In genomic region chr16:81745704-81746558, GRCh38 we compare ENCODE assay signal across 8 cellular contexts. TPM values are rescaled to one million over a fixed set of nuclear protein-coding genes. Genes with fewer than 3 reads are reported as not detected.
A peak's percentile ranks its signal among the peaks of the same experiment; 100 is the strongest.
DNase-seq lines count a peak whose midpoint lies in the region; ATAC-seq lines count a peak whose summit lies in the region.

No MANE protein-coding gene starts in this region.

- no peaks in the 10 kb centered on the region for H3K27me3 ChIP-seq in esophagus (ENCODE audit: control insufficient read depth in 1 of 2, insufficient read depth in 2 of 2, low read length in 2 of 2)
- no peaks in the 10 kb centered on the region for H3K27me3 ChIP-seq in muscle layer of duodenum (ENCODE audit: low read depth, low read length)

- peak; percentile 52 for ATAC-seq in GM18499 (IDR thresholded peaks at IDR 0.05; ENCODE audit: insufficient read depth, unreplicated experiment)
- peak; percentile 69 for ATAC-seq in HG02840 (IDR thresholded peaks at IDR 0.05; ENCODE audit: low FRiP score, unreplicated experiment)

- H3K4me1 ChIP-seq in esophagus (ENCODE audit: control insufficient read depth in 2 of 2, insufficient read depth in 2 of 2, low read length in 1 of 2), result no peaks in the 10 kb centered on the region
- H3K4me1 ChIP-seq in muscle layer of duodenum (ENCODE audit: control insufficient read depth in 1 of 2, insufficient read depth in 2 of 2, low read length in 2 of 2), result peaks cover 0 to 3% of the 10 kb centered on the region in 2 donors

- H3K27ac ChIP-seq in esophagus (ENCODE audit: low read depth in 2 of 2, low read length in 1 of 2) (no peak overlapping the region), muscle layer of duodenum (ENCODE audit: low read length) (no peak overlapping the region)

- DNase-seq in NOMO-1 (lab: John Stamatoyannopoulos, UW; ENCODE audit: unreplicated experiment in 2 of 2) (peak; percentile 21 to 54), activated T-cell treated with anti-CD3 and anti-CD28 coated beads for 24 hours (ENCODE audit: low read depth) (peak; percentile 74), NCI-H1105 (lab: John Stamatoyannopoulos, UW) (no peak)
- DNase-seq in stimulated activated CD8-positive, alpha-beta memory T cell treated with anti-CD3 and anti-CD28 coated beads, Interleukin-7, amount 100 ng/mL, for 1 hour (ENCODE audit: low read depth in 2 of 2), result peak; percentile 48 to 56

- H3K9me3 ChIP-seq in esophagus (ENCODE audit: control insufficient read depth in 2 of 2, insufficient read depth in 1 of 2, low read depth in 1 of 2, low read length in 1 of 2) (no peaks in the 10 kb centered on the region), muscle layer of duodenum (ENCODE audit: control insufficient read depth in 1 of 2, low read length in 2 of 2) (no peaks in the 10 kb centered on the region)

- 20 to 23% methylated on average over 33 of the region's 33 CpGs for WGBS in esophagus, 2 donors

- no peaks in the 10 kb centered on the region for H3K36me3 ChIP-seq in esophagus (ENCODE audit: control insufficient read depth in 2 of 2, insufficient read depth in 2 of 2, low read length in 1 of 2)
- H3K36me3 ChIP-seq in muscle layer of duodenum (ENCODE audit: control insufficient read depth in 1 of 2, insufficient read depth in 2 of 2, low read length in 2 of 2), result no peaks in the 10 kb centered on the region

- H3K4me3 ChIP-seq in esophagus (ENCODE audit: low read depth in 1 of 2, low read length in 2 of 2) (peak overlapping the region; percentile 34 to 40), muscle layer of duodenum (ENCODE audit: low read depth in 1 of 2, low read length in 2 of 2) (peak overlapping the region; percentile 51 to 66)

RNA-seq across cellular contexts. Expression of gene PLCG2, which starts 33.2 kb away (rescaled TPM):
- polyA plus RNA-seq in esophagus, result 1 to 10 TPM; 2.3 to 4.4 TPM
